ENCODE assay signal across 34 cellular contexts in the genomic region with DNA sequence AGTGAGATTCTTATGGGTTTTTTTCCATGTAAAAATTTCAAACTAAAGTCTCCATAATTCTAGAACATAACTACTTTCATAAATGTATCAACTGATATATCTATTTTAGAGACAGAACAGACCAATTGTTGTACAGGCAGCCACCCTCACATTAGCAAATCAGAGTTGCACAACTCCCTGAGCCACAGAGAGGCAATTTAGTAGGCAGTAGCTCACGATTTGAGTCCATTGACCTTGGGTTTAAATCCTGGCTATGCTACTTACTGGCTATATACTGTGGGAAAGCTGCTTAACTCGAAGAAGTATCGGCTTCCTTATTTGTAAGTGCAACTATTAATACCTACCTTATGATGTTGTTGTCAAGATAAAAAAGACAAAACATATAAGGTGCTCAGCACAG.
"Had no signal": no experiment of that assay in that cellular context is flagged by ENCODE, and none has a peak within 500 bp of the region (broad histone marks: within the 10 kb centered on the region; RNA-seq: fewer than 3 reads in every experiment).

No MANE protein-coding gene starts in this region.

- H3K27me3 Mint-ChIP-seq: activated CD4-positive, alpha-beta memory T cell treated with anti-CD3 and anti-CD28 coated beads, Interleukin-2, amount 10 ng/mL, durations not matched to agents 7 days and 5 days; activated CD8-positive, alpha-beta memory T cell treated with anti-CD3 and anti-CD28 coated beads, Interleukin-2, amount 10 ng/mL, durations not matched to agents 7 days and 5 days; activated naive CD4-positive, alpha-beta T cell treated with anti-CD3 and anti-CD28 coated beads, Interleukin-2, amount 10 ng/mL, durations not matched to agents 7 days and 5 days; activated naive CD8-positive, alpha-beta T cell; activated naive CD8-positive, alpha-beta T cell treated with anti-CD3 and anti-CD28 coated beads, Interleukin-2, amount 50 U/mL, for 24 hours; central memory CD8-positive, alpha-beta T cell had no signal

- H3K9me3 Mint-ChIP-seq: activated CD4-positive, alpha-beta memory T cell treated with anti-CD3 and anti-CD28 coated beads, Interleukin-2, amount 10 ng/mL, durations not matched to agents 7 days and 5 days; activated naive CD4-positive, alpha-beta T cell treated with anti-CD3 and anti-CD28 coated beads, Interleukin-2, amount 10 ng/mL, durations not matched to agents 7 days and 5 days; activated naive CD8-positive, alpha-beta T cell treated with anti-CD3 and anti-CD28 coated beads, Interleukin-2, amount 50 U/mL, for 24 hours; central memory CD8-positive, alpha-beta T cell had no signal

- H3K4me3 Mint-ChIP-seq: activated CD4-positive, alpha-beta memory T cell treated with anti-CD3 and anti-CD28 coated beads, Interleukin-2, amount 10 ng/mL, durations not matched to agents 7 days and 5 days; activated CD8-positive, alpha-beta memory T cell treated with anti-CD3 and anti-CD28 coated beads, Interleukin-2, amount 10 ng/mL, durations not matched to agents 7 days and 5 days; activated naive CD4-positive, alpha-beta T cell treated with anti-CD3 and anti-CD28 coated beads, Interleukin-2, amount 10 ng/mL, durations not matched to agents 7 days and 5 days; activated naive CD8-positive, alpha-beta T cell; activated naive CD8-positive, alpha-beta T cell treated with anti-CD3 and anti-CD28 coated beads, Interleukin-2, amount 50 U/mL, for 24 hours; central memory CD8-positive, alpha-beta T cell had no signal

- H3K27ac Mint-ChIP-seq: activated CD4-positive, alpha-beta memory T cell treated with anti-CD3 and anti-CD28 coated beads, Interleukin-2, amount 10 ng/mL, durations not matched to agents 7 days and 5 days; activated CD8-positive, alpha-beta memory T cell treated with anti-CD3 and anti-CD28 coated beads, Interleukin-2, amount 10 ng/mL, durations not matched to agents 7 days and 5 days; activated naive CD4-positive, alpha-beta T cell treated with anti-CD3 and anti-CD28 coated beads, Interleukin-2, amount 10 ng/mL, durations not matched to agents 7 days and 5 days; activated naive CD8-positive, alpha-beta T cell; activated naive CD8-positive, alpha-beta T cell treated with anti-CD3 and anti-CD28 coated beads, Interleukin-2, amount 50 U/mL, for 24 hours had no signal

- H3K4me1 Mint-ChIP-seq: activated CD4-positive, alpha-beta memory T cell treated with anti-CD3 and anti-CD28 coated beads, Interleukin-2, amount 10 ng/mL, durations not matched to agents 7 days and 5 days; activated naive CD4-positive, alpha-beta T cell treated with anti-CD3 and anti-CD28 coated beads, Interleukin-2, amount 10 ng/mL, durations not matched to agents 7 days and 5 days; activated naive CD8-positive, alpha-beta T cell treated with anti-CD3 and anti-CD28 coated beads, Interleukin-2, amount 50 U/mL, for 24 hours; central memory CD8-positive, alpha-beta T cell had no signal

- H3K9me3 ChIP-seq: MG63 had no signal

- H3K4me3 ChIP-seq: cardiac muscle cell, MG63 had no signal

- DNase-seq: activated CD4-positive, alpha-beta memory T cell treated with anti-CD3 and anti-CD28 coated beads, Interleukin-2, amount 10 ng/mL, durations not matched to agents 7 days and 5 days; activated CD4-positive, alpha-beta T cell treated with anti-CD3 and anti-CD28 coated beads for 1 hour; activated CD4-positive, alpha-beta T cell treated with anti-CD3 and anti-CD28 coated beads for 48 hours; activated CD4-positive, CD25-positive, alpha-beta regulatory T cell; activated CD8-positive, alpha-beta memory T cell treated with anti-CD3 and anti-CD28 coated beads for 24 hours; activated CD8-positive, alpha-beta memory T cell treated with anti-CD3 and anti-CD28 coated beads, Interleukin-2, amount 10 ng/mL, durations not matched to agents 7 days and 5 days; activated CD8-positive, alpha-beta memory T cell treated with anti-CD3 and anti-CD28 coated beads, Interleukin-2, amount 50 U/mL, for 48 hours; activated effector memory CD4-positive, alpha-beta T cell treated with Interleukin-2 at 50 U/mL for 16 hours; activated naive CD4-positive, alpha-beta T cell treated with anti-CD3 and anti-CD28 coated beads, Interleukin-2, amount 10 ng/mL, durations not matched to agents 7 days and 5 days; activated naive CD8-positive, alpha-beta T cell treated with anti-CD3 and anti-CD28 coated beads, Interleukin-2, amount 50 U/mL, for 24 hours; activated T-cell treated with anti-CD3 and anti-CD28 coated beads, Interleukin-2, amount 50 U/mL, for 48 hours; amniotic stem cell; aorta; brain microvascular endothelial cell; Kasumi-1; KG1; MG63; NCI-H1105; NCI-H1417 treated with DMSO at 0.1 percent for 48 hours; NCI-H1694; NCI-H1930; NCI-H2081 treated with DMSO at 0.1 percent for 48 hours; NCI-H226; NCI-H524 treated with DMSO at 0.1 percent for 48 hours; OCI-M1; Right ventricle myocardium superior; SW 1271; T-helper 1 cell; T-helper 2 cell; T-helper 9 cell had no signal

- H3K27ac ChIP-seq: brain microvascular endothelial cell, cardiac muscle cell, VCaP had no signal

- H3K27me3 ChIP-seq: brain microvascular endothelial cell, cardiac muscle cell, MG63 had no signal
